8 cellular contexts compared by ENCODE assay signal in the genomic region with DNA sequence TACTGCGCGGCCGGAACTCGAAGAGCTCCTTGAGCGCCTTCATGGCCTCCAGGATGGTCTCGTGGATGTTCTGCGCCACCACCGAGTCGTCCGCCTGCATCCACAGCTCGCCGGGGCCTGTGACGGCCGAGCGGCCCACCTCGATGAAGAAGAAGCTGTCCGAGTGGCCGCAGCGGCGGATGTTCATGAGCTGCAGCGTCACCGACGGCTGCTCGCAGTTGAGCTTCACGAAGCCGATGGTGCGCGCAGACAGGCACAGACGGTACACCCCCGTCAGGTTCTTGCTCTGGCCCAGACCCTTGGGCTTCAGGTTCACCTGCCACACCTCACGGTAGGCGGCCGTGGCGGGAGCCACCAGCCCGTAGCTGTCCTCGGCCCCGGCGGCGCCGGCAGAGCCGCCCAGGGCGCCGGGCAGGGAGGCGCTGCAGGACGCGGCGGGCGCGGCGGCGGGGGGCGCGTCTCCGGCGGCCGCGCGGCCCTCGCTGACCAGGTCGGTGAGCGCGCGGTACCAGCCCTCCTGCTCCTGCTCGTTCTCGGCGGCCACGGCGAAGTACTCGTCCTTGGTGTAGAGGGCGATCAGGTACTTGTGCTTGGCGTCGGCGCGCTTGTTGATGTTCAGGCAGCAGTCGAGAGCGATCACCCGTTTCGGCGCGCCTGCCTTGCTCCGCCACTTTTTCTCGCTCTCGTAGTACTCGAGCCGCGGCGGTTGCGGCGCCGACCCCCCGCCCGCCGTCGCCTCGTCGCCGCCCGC. TPM values are rescaled to one million over a fixed set of nuclear protein-coding genes. Genes with fewer than 3 reads are reported as not detected.
DNase-seq lines count a peak whose midpoint lies in the region; ATAC-seq and TF ChIP-seq lines count a peak whose summit lies in the region.

No MANE protein-coding gene starts in this region.

- H3K27me3 ChIP-seq in SK-N-SH (ENCODE audit: insufficient read depth): no peaks in the 10 kb centered on the region
- H3K27me3 ChIP-seq in gastroesophageal sphincter: no peaks in the 10 kb centered on the region
- H3K27me3 ChIP-seq in parathyroid adenoma (ENCODE audit: control insufficient read depth, insufficient read depth, low read length): no peaks in the 10 kb centered on the region

- H3K36me3 ChIP-seq in SK-N-SH (replicated peaks in 1 of 2; ENCODE audit: control insufficient read depth in 1 of 2, insufficient read depth in 2 of 2, low read length in 1 of 2) (peaks cover 0 to 30% of the 10 kb centered on the region in 2 experiments), gastroesophageal sphincter (peaks cover 0 to 36% of the 10 kb centered on the region in 2 donors), parathyroid adenoma (ENCODE audit: control insufficient read depth, insufficient read depth, low read length) (no peaks in the 10 kb centered on the region)

- H3K9me2 ChIP-seq in SK-N-SH: no peaks in the 10 kb centered on the region

- TF ChIP-seq RAD21 in SK-N-SH (IDR thresholded peaks at IDR 0.05; ENCODE audit: low read length): 0 out of 2 replicates have a peak, but pooled peaks have one; percentile 2

- no peak for ATAC-seq in SK-N-SH treated with all-trans-retinoic acid at 6 μM for 48 hours
- ATAC-seq in gastroesophageal sphincter: no peak
- ATAC-seq in esophagus mucosa: no peak
- no peak for ATAC-seq in HG02870 (IDR thresholded peaks at IDR 0.05; ENCODE audit: unreplicated experiment)

- CTCF ChIA-PET in SK-N-SH (lab: Yijun Ruan, JAX): interaction anchor here (0.7 to 2.1 kb wide), 30 partner anchors 9 to 826 kb away, joined by 3 to 12 read pairs (median 4); no protein-coding TSS in a partner anchor

- H2AFZ ChIP-seq in SK-N-SH (ENCODE audit: low read depth) (no peak overlapping the region), parathyroid adenoma (no peak overlapping the region)

- 0% methylated on average over 1 of the region's 98 CpGs for WGBS in SK-N-SH (ENCODE audit: low lambda C conversion rate)
- WGBS in gastroesophageal sphincter (ENCODE audit: low coverage in 1 of 2), 2 donors: no CpG with 5 or more reads among the region's 98 CpGs

- H3K27ac ChIP-seq in SK-N-SH (ENCODE audit: low read depth in 2 of 2, low read length in 1 of 2) (peak overlapping the region; percentile 46 to 96; a peak in 3 of 4 replicates), gastroesophageal sphincter (peak overlapping the region; percentile 95 to 99 (median 97)), parathyroid adenoma (no peak overlapping the region)

- TF ChIP-seq EP300 in SK-N-SH (IDR thresholded peaks at IDR 0.05; ENCODE audit: borderline replicate concordance in 1 of 2, low read depth in 1 of 2, low read length in 1 of 2) (no peak), gastroesophageal sphincter (IDR thresholded peaks at IDR 0.05) (no peak)

- peak overlapping the region; percentile 66 to 84 for H3K4me3 ChIP-seq in SK-N-SH (ENCODE audit: low read depth in 2 of 2, low read length in 1 of 2)
- H3K4me3 ChIP-seq in gastroesophageal sphincter: peak overlapping the region; percentile 82 to 92
- H3K4me3 ChIP-seq in parathyroid adenoma (ENCODE audit: low read depth, low read length): no peak overlapping the region

- H3K9ac ChIP-seq in SK-N-SH (peak overlapping the region; percentile 63; the same call in 1 of the 2 replicates), parathyroid adenoma (no peak overlapping the region)

- TF ChIP-seq CTCF in SK-N-SH (IDR thresholded peaks at IDR 0.05): no peak
- TF ChIP-seq CTCF in gastroesophageal sphincter (IDR thresholded peaks at IDR 0.05): no peak
- TF ChIP-seq CTCF in parathyroid adenoma (IDR thresholded peaks at IDR 0.05): no peak

- H3K4me1 ChIP-seq in SK-N-SH (ENCODE audit: control insufficient read depth in 1 of 2, insufficient read depth in 2 of 2, low read depth in 1 of 2, low read length in 1 of 2) (peaks cover 0 to 18% of the 10 kb centered on the region in 2 experiments; a peak in 3 of 4 replicates), gastroesophageal sphincter (peaks cover 0 to 69% (median 6%) of the 10 kb centered on the region in 3 donors), parathyroid adenoma (no peaks in the 10 kb centered on the region)

- peak; percentile 47 for DNase-seq in SK-N-SH
- DNase-seq in NCI-H69 (lab: John Stamatoyannopoulos, UW): peak; percentile 74
- DNase-seq in activated effector memory CD4-positive, alpha-beta T cell treated with anti-CD3 and anti-CD28 coated beads, Interleukin-2, amount 50 U/mL, for 16 hours: peak; percentile 78

- H3F3A ChIP-seq in SK-N-SH (replicated peaks; ENCODE audit: insufficient read depth): peaks cover 16% of the 10 kb centered on the region

- H3K9me3 ChIP-seq in SK-N-SH (no peaks in the 10 kb centered on the region), gastroesophageal sphincter (no peaks in the 10 kb centered on the region), parathyroid adenoma (ENCODE audit: control insufficient read depth, low read length) (no peaks in the 10 kb centered on the region)

- H3K4me2 ChIP-seq in SK-N-SH: peak overlapping the region; percentile 89
- H3K4me2 ChIP-seq in parathyroid adenoma (ENCODE audit: low read length): peak overlapping the region; percentile 78

- H3K79me2 ChIP-seq in SK-N-SH (ENCODE audit: insufficient read depth): peaks cover 50% of the 10 kb centered on the region
- H3K79me2 ChIP-seq in parathyroid adenoma: no peaks in the 10 kb centered on the region

- H4K20me1 ChIP-seq in SK-N-SH (ENCODE audit: insufficient read depth): peaks cover 11% of the 10 kb centered on the region; the same call in 1 of the 2 replicates

- POLR2A ChIA-PET in SK-N-SH (lab: Yijun Ruan, JAX): interaction anchor here (0.8 to 3.6 kb wide), 5 partner anchors 117 to 644 kb away, joined by 3 to 19 read pairs (median 4); no protein-coding TSS in a partner anchor

- TF ChIP-seq POLR2A in gastroesophageal sphincter (IDR thresholded peaks at IDR 0.05): no peak

TF ChIP-seq in SK-N-SH, 30 proteins besides CTCF, POLR2A, EP300 and RAD21 (continues in another document):
- TF ChIP-seq USF2 (IDR thresholded peaks at IDR 0.05; ENCODE audit: borderline replicate concordance, low read depth, low read length) (no peak), IRF3 (IDR thresholded peaks at IDR 0.05; ENCODE audit: low read depth, low read length) (no peak), TCF12 (IDR thresholded peaks at IDR 0.05) (no peak), NFIC (IDR thresholded peaks at IDR 0.05; ENCODE audit: borderline replicate concordance) (no peak)
- TF ChIP-seq, protein P1, sequence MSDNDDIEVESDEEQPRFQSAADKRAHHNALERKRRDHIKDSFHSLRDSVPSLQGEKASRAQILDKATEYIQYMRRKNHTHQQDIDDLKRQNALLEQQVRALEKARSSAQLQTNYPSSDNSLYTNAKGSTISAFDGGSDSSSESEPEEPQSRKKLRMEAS (IDR thresholded peaks at IDR 0.05; ENCODE audit: low read depth): 0 out of 2 replicates have a peak, but pooled peaks have one; percentile 14

TF ChIP-seq in SK-N-SH treated with all-trans-retinoic acid at 6 μM for 48 hours, 23 proteins besides CTCF, POLR2A, EP300 and RAD21 (continues in another document):
- TF ChIP-seq ZFP3 (CRISPR knock-in tag; IDR thresholded peaks at IDR 0.05) (no peak), ESRRG (CRISPR knock-in tag; IDR thresholded peaks at IDR 0.05) (no peak), TCF4 (CRISPR knock-in tag; IDR thresholded peaks at IDR 0.05; ENCODE audit: borderline replicate concordance) (no peak), BACH2 (CRISPR knock-in tag; IDR thresholded peaks at IDR 0.05; ENCODE audit: borderline replicate concordance) (no peak), ISL1 (CRISPR knock-in tag; IDR thresholded peaks at IDR 0.05) (no peak), PPARA (CRISPR knock-in tag; IDR thresholded peaks at IDR 0.05; ENCODE audit: borderline replicate concordance) (no peak)
- TF ChIP-seq, protein P2, sequence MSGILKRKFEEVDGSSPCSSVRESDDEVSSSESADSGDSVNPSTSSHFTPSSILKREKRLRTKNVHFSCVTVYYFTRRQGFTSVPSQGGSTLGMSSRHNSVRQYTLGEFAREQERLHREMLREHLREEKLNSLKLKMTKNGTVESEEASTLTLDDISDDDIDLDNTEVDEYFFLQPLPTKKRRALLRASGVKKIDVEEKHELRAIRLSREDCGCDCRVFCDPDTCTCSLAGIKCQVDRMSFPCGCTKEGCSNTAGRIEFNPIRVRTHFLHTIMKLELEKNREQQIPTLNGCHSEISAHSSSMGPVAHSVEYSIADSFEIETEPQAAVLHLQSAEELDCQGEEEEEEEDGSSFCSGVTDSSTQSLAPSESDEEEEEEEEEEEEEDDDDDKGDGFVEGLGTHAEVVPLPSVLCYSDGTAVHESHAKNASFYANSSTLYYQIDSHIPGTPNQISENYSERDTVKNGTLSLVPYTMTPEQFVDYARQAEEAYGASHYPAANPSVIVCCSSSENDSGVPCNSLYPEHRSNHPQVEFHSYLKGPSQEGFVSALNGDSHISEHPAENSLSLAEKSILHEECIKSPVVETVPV (CRISPR knock-in tag; IDR thresholded peaks at IDR 0.05): no peak
- TF ChIP-seq, protein P3, sequence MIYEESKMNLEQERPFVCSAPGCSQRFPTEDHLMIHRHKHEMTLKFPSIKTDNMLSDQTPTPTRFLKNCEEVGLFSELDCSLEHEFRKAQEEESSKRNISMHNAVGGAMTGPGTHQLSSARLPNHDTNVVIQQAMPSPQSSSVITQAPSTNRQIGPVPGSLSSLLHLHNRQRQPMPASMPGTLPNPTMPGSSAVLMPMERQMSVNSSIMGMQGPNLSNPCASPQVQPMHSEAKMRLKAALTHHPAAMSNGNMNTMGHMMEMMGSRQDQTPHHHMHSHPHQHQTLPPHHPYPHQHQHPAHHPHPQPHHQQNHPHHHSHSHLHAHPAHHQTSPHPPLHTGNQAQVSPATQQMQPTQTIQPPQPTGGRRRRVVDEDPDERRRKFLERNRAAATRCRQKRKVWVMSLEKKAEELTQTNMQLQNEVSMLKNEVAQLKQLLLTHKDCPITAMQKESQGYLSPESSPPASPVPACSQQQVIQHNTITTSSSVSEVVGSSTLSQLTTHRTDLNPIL (CRISPR knock-in tag; IDR thresholded peaks at IDR 0.05; ENCODE audit: low read depth): no peak

RNA-seq across cellular contexts. Expression of gene IRS2, which starts 1.1 kb away (rescaled TPM):
- polyA plus RNA-seq in SK-N-SH (2012; rRNA removed): 5.2 and 7.0 TPM in 2 replicates
- polyA plus RNA-seq in SK-N-SH (2012; cell fraction: cytosol; rRNA removed): 10.6 and 11.1 TPM in 2 replicates
- polyA plus RNA-seq in SK-N-SH (2012; cell fraction: nucleus; rRNA removed): 9.2 and 9.9 TPM in 2 replicates
- total RNA-seq in gastroesophageal sphincter: 10 to 100 TPM; 29.8 to 69.3 (median 49.4) TPM
- total RNA-seq in esophagus mucosa: 1.6 TPM

Comparison
In these comparisons a context has a peak if more than half of its experiments do, and no peak if none do; other contexts are left out.
1. RNA of gene IRS2, which starts 1.1 kb away (total RNA-seq): 29.8 to 69.3 TPM in gastroesophageal sphincter; 1.6 TPM in esophagus mucosa (single experiment); every median in the first group is over 10 times any median in the second.
2. Peak in every context shown above with its lines, with median percentiles within 50 percentile points of each other: DNase-seq.